In genomic region chr5:131536211-131536826, GRCh38 we compare ENCODE assay signal across 8 cellular contexts.
DNase-seq lines count a peak whose midpoint lies in the region; ATAC-seq, FAIRE-seq and TF ChIP-seq lines count a peak whose summit lies in the region.

No MANE protein-coding gene starts in this region.

- no peak for TF ChIP-seq POLR2A in HepG2 (IDR thresholded peaks at IDR 0.05; ENCODE audit: insufficient read depth in 1 of 2, low read depth in 2 of 2, low read length in 2 of 2)

- ATAC-seq in GM19467 (IDR thresholded peaks at IDR 0.05; ENCODE audit: unreplicated experiment) (peak; percentile 80), HG03439 (IDR thresholded peaks at IDR 0.05; ENCODE audit: unreplicated experiment) (peak; percentile 94), HepG2 (no peak)

- no TSS peak for BruUV-seq in HepG2 (replicated peaks; lab: Mats Ljungman, UMichigan)

- no peaks in the 10 kb centered on the region for H3K27me3 Mint-ChIP-seq in immature natural killer cell (ENCODE audit: low read depth in 3 of 3)

- H3K9ac ChIP-seq in HepG2 (ENCODE audit: insufficient read depth, low read depth, low read length) = no peak overlapping the region

- CTCF ChIA-PET in HepG2 (lab: Yijun Ruan, JAX; ENCODE audit: low intra/inter-chr PET ratio, low total read pairs) = no interaction called here

- peaks cover 2% of the 10 kb centered on the region for H3K79me2 ChIP-seq in HepG2 (ENCODE audit: insufficient read depth, low read length)

- no peak overlapping the region for H2AFZ ChIP-seq in HepG2 (ENCODE audit: low read length)

- H3K36me3 ChIP-seq in HepG2 (replicated peaks in 1 of 2; ENCODE audit: control insufficient read depth in 1 of 2, insufficient read depth in 2 of 2, low read length in 2 of 2) = peaks cover 5 to 10% of the 10 kb centered on the region in 2 experiments; a peak in 2 of 5 replicates

- H3K4me3 ChIP-seq in HepG2 (replicated peaks in 1 of 3; ENCODE audit: insufficient read depth in 1 of 3, low read depth in 2 of 3, low read length in 3 of 3) = no peak overlapping the region

- peaks cover 44 to 86% of the 10 kb centered on the region in 2 donors for H3K4me1 Mint-ChIP-seq in immature natural killer cell

- POLR2A ChIA-PET in HepG2 (lab: Yijun Ruan, JAX) = no interaction called here

- TF ChIP-seq CTCF in HepG2 (CRISPR knock-in tag; IDR thresholded peaks at IDR 0.05) = no peak

- H4K20me1 ChIP-seq in HepG2 (ENCODE audit: insufficient read depth, low read length) = no peaks in the 10 kb centered on the region; the same call in 1 of the 2 replicates

- TF ChIP-seq EP300 in HepG2 (IDR thresholded peaks at IDR 0.05; ENCODE audit: low read depth in 2 of 2, low read length in 2 of 2) (no peak), HepG2 (CRISPR knock-in tag; IDR thresholded peaks at IDR 0.05; ENCODE audit: borderline replicate concordance) (no peak)

- peak overlapping the region; percentile 3 to 90 (median 63) for H3K27ac Mint-ChIP-seq in immature natural killer cell

- intact Hi-C loops in HepG2 (cut with micrococcal nuclease; ENCODE audit: unreplicated experiment) = no loop called here

- H3K27me3 ChIP-seq in HepG2 (ENCODE audit: control insufficient read depth in 1 of 2, insufficient read depth in 2 of 2, low read length in 2 of 2) = no peaks in the 10 kb centered on the region

- in situ Hi-C loops in G401 (cut with HindIII; ENCODE audit: low sequenced_read_pairs) (no loop called here), HepG2 (cut with HindIII; ENCODE audit: extremely low pct_ligation_motif_present, low pct_unique_long_range_greater_than_20kb) (no loop called here)

- TF ChIP-seq RAD21 in HepG2 (CRISPR knock-in tag; IDR thresholded peaks at IDR 0.05) = no peak

- DNase-seq in G401 (ENCODE audit: low spot score) (peak; percentile 73), SK-N-DZ (ENCODE audit: low spot score) (peak; percentile 32), immature natural killer cell (no peak), HepG2 (ENCODE audit: low spot score) (no peak), anterior cingulate cortex (lab: John Stamatoyannopoulos, UW) (no peak)
- DNase-seq in activated CD8-positive, alpha-beta memory T cell treated with anti-CD3 and anti-CD28 coated beads, Interleukin-2, amount 50 U/mL, for 4 hours = no peak

- no peak for FAIRE-seq in HepG2 (lab: Jason Lieb, UNC)

- peak overlapping the region in 3 of 5 donors; percentile 0 to 63 (median 39) for H3K4me3 Mint-ChIP-seq in immature natural killer cell

- H3K9me3 Mint-ChIP-seq in immature natural killer cell = no peaks in the 10 kb centered on the region

- no peak overlapping the region for H3K4me2 ChIP-seq in HepG2 (ENCODE audit: low read depth, low read length)

- peaks cover 35% of the 10 kb centered on the region for H3K4me1 ChIP-seq in HepG2 (ENCODE audit: insufficient read depth, low read length)

- 95% methylated on average over 6 of the region's 6 CpGs for WGBS in HepG2 (ENCODE audit: low lambda C conversion rate)

- H3K9me3 ChIP-seq in HepG2 (ENCODE audit: low read length) = no peaks in the 10 kb centered on the region

- peaks cover 0 to 12% (median 4%) of the 10 kb centered on the region in 3 donors for H3K36me3 Mint-ChIP-seq in immature natural killer cell

- no peak overlapping the region for H3K27ac ChIP-seq in HepG2 (ENCODE audit: extremely low read length, insufficient read depth, low read length)

TF ChIP-seq in HepG2, 621 proteins besides CTCF, POLR2A, EP300 and RAD21:
- TF ChIP-seq EZH2 (conservative IDR thresholded peaks at IDR 0.05; ENCODE audit: low read depth, low read length) (no peak), SP5 (CRISPR knock-in tag; IDR thresholded peaks at IDR 0.05; ENCODE audit: borderline replicate concordance, low read depth) (no peak)
TF ChIP-seq in HepG2: peak in this region for 0.

Comparison
In these comparisons a context has a peak if more than half of its experiments do, and no peak if none do; other contexts are left out.
1. DNase-seq: peak in G401 (single experiment) and SK-N-DZ (single experiment); none in immature natural killer cell (0 of 3), HepG2 (single experiment), anterior cingulate cortex (0 of 58) and activated CD8-positive, alpha-beta memory T cell treated with anti-CD3 and anti-CD28 coated beads, Interleukin-2, amount 50 U/mL, for 4 hours (single experiment).